ENCODE assay signal across 10 cellular contexts in the genomic region with DNA sequence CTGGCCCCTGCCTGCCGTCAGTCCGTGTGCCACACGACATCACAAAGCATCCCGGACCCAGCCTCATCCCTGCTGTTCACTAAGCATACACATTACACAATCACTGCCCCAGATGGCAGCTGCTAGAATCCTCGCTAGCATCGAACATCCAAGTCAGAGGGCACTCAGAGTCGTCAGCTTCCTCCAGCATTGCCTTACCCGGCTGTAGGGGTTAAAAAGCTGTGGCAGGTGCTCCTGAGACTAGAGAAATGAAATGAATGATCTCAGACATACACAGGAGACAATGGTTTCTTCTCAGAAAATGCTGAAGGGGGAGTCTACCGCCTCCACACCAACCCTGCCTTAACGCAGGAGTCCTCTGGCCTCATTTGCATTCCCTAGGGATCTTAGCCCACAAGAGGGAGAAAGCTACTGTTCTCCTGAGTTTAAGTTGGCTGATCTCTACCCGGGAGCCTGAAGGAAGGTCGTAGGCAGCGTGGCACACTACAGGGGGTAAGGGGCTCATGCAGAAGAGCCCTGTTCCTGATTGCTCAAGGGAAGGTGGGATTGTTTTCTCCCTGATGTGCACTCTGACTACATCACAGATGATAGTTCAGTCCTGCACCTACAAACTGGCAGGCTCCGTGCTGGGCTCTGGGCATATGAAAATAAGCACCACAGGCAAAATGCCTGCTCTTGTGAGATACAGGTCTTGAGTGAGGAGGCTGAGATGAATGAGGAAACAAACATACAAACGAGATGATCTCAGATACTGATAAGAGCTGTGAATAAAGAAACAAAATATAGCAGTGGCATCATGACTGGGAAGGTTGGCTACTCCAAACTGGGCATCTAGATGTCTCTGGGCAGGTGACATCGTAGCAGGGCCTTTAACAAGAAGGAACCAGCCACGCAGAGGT. TPM values are rescaled to one million over a fixed set of nuclear protein-coding genes. Genes with fewer than 3 reads are reported as not detected.
DNase-seq lines count a peak whose midpoint lies in the region; ATAC-seq and TF ChIP-seq lines count a peak whose summit lies in the region.
"Had no signal": no experiment of that assay in that cellular context is flagged by ENCODE, and none has a peak within 500 bp of the region (broad histone marks: within the 10 kb centered on the region; RNA-seq: fewer than 3 reads in every experiment).

No MANE protein-coding gene starts in this region.

- no peak overlapping the region for H3K4me3 Mint-ChIP-seq in activated CD8-positive, alpha-beta T cell treated with anti-CD3 and anti-CD28 coated beads for 36 hours

- peak overlapping the region; percentile 71 for H3K27ac Mint-ChIP-seq in activated CD8-positive, alpha-beta T cell treated with anti-CD3 and anti-CD28 coated beads for 36 hours

- no peaks in the 10 kb centered on the region for H3K27me3 Mint-ChIP-seq in activated CD8-positive, alpha-beta T cell treated with anti-CD3 and anti-CD28 coated beads for 36 hours

- no peaks in the 10 kb centered on the region for H3K9me3 Mint-ChIP-seq in activated CD8-positive, alpha-beta T cell treated with anti-CD3 and anti-CD28 coated beads for 36 hours

- H3K27me3 ChIP-seq in lower lobe of right lung (ENCODE audit: low read depth), result no peaks in the 10 kb centered on the region
- H3K27me3 ChIP-seq: uterus had no signal

- intact Hi-C loops in activated CD8-positive, alpha-beta T cell treated with anti-CD3 and anti-CD28 coated beads for 36 hours (cut with micrococcal nuclease), result loop anchor here (5.0 kb wide), 1 partner anchor 92 kb away; no protein-coding TSS in a partner anchor
- intact Hi-C loops in lower lobe of right lung (cut with DNase I), result no loop called here

- POLR2A ChIA-PET in activated CD8-positive, alpha-beta T cell treated with anti-CD3 and anti-CD28 coated beads for 36 hours (lab: Charles Lee), result interaction anchor here (1.0 to 5.5 kb wide), 4 partner anchors 9 to 84 kb away, joined by 3 to 28 read pairs (median 8); partner anchors contain the start of gene BLOC1S4

- no peak for ATAC-seq in activated CD8-positive, alpha-beta T cell treated with anti-CD3 and anti-CD28 coated beads for 36 hours
- no peak for ATAC-seq in lower lobe of right lung
- no peak for ATAC-seq in HG03025 (IDR thresholded peaks at IDR 0.05; ENCODE audit: low FRiP score, unreplicated experiment)

- H3K36me3 ChIP-seq in lower lobe of right lung, result no peaks in the 10 kb centered on the region
- H3K36me3 ChIP-seq: uterus had no signal

- H3K27ac ChIP-seq in lower lobe of right lung, result no peak overlapping the region
- H3K27ac ChIP-seq: uterus had no signal

- no peaks in the 10 kb centered on the region for H3K9me3 ChIP-seq in lower lobe of right lung
- H3K9me3 ChIP-seq: uterus had no signal

- H3K4me3 ChIP-seq in lower lobe of right lung, result no peak overlapping the region
- H3K4me3 ChIP-seq: uterus had no signal

- TF ChIP-seq CTCF in activated CD8-positive, alpha-beta T cell treated with anti-CD3 and anti-CD28 coated beads for 36 hours (IDR thresholded peaks at IDR 0.05), result no peak
- no peak for TF ChIP-seq CTCF in lower lobe of right lung (IDR thresholded peaks at IDR 0.05)

- CTCF ChIA-PET in activated CD8-positive, alpha-beta T cell treated with anti-CD3 and anti-CD28 coated beads for 36 hours (lab: Charles Lee), result interaction anchor here (1.2 to 3.3 kb wide), 3 partner anchors 9 to 93 kb away, joined by 5 to 19 read pairs (median 5); no protein-coding TSS in a partner anchor

- H3K4me1 ChIP-seq in lower lobe of right lung, result peaks cover 13% of the 10 kb centered on the region

- DNase-seq in D341Med (ENCODE audit: low spot score) (peak; percentile 70), NCI-H1092 (lab: John Stamatoyannopoulos, UW) (peak; percentile 43), myocyte (ENCODE audit: low read depth) (peak; percentile 71), COR-L47 (lab: John Stamatoyannopoulos, UW) (no peak), lower lobe of right lung (no peak)
- no peak for DNase-seq in activated CD8-positive, alpha-beta T cell treated with anti-CD3 and anti-CD28 coated beads for 36 hours
- DNase-seq in activated CD4-positive, alpha-beta T cell treated with anti-CD3 and anti-CD28 coated beads for 1 hour, result no peak
- DNase-seq: activated CD4-positive, alpha-beta T cell treated with anti-CD3 and anti-CD28 coated beads, Interleukin-2, amount 50 U/mL, for 1 hour had no signal

- peaks cover 68% of the 10 kb centered on the region for H3K4me1 Mint-ChIP-seq in activated CD8-positive, alpha-beta T cell treated with anti-CD3 and anti-CD28 coated beads for 36 hours (ENCODE audit: low read depth)

- H3K36me3 Mint-ChIP-seq in activated CD8-positive, alpha-beta T cell treated with anti-CD3 and anti-CD28 coated beads for 36 hours (ENCODE audit: low read depth), result peaks cover 1% of the 10 kb centered on the region

RNA-seq across cellular contexts. Expression of gene KIAA0232, which starts 2.6 kb away (rescaled TPM):
- total RNA-seq in activated CD8-positive, alpha-beta T cell treated with anti-CD3 and anti-CD28 coated beads for 36 hours, result 10 to 100 TPM; 12.8 to 13.3 TPM
- 64.2 and 73.7 TPM in 2 replicates for total RNA-seq in myocyte
- 16.5 TPM for polyA plus RNA-seq in myocyte (2012)
- total RNA-seq in lower lobe of right lung, result 28.1 TPM

Comparison
In these comparisons a context has a peak if more than half of its experiments do, and no peak if none do; other contexts are left out.
1. DNase-seq: peak in D341Med (single experiment), NCI-H1092 (single experiment) and myocyte (single experiment); none in activated CD8-positive, alpha-beta T cell treated with anti-CD3 and anti-CD28 coated beads for 36 hours (single experiment), activated CD4-positive, alpha-beta T cell treated with anti-CD3 and anti-CD28 coated beads for 1 hour (single experiment), COR-L47 (single experiment) and lower lobe of right lung (single experiment).